Comparison of ENCODE assay signal across 26 cellular contexts in the genomic region with DNA sequence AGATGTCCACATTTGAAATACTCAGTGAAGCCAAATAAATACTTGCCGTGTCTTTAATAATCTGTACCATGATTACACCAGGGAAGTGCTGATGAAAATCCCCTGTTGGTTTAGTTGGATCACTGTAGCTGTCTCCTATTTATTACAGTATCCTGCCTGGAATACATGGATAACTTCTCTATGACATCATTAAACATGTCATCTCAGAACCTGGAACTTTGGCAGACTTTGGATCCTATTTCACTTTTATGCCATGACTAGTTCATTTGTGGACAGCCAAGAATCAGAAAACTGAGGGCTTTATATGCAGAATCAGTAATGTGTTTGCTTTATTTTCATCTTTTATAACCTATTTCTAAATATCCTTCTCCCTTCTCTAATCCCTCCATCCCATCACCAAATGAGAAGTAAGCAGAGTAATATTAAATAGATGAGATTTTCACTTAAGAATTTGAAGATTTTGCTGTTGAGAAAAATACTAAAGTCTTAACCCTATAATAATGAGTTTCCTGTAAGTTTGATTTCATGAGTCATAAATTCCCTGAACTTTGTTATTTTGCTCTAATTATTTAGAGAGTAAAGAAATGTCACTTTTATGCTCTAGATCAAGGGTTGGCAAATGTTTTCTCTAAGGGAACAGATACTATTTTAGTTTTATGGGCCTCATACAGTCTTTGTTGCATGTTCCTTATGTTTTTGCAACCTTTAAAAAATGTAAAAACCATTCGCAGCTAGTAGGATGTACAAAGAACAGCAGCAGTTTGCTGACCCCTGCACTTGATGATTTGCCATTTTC. TPM values are rescaled to one million over a fixed set of nuclear protein-coding genes. Genes with fewer than 3 reads are reported as not detected.
A peak's percentile ranks its signal among the peaks of the same experiment; 100 is the strongest.
DNase-seq lines count a peak whose midpoint lies in the region; ATAC-seq, FAIRE-seq and TF ChIP-seq lines count a peak whose summit lies in the region.
"Had no signal": no experiment of that assay in that cellular context is flagged by ENCODE, and none has a peak within 500 bp of the region (broad histone marks: within the 10 kb centered on the region; RNA-seq: fewer than 3 reads in every experiment).

TXNDC8 (minus strand) TSS at position 137 of the 796 bp plus-strand sequence.

- no peaks in the 10 kb centered on the region for H3K79me1 ChIP-seq in mesenchymal stem cell (replicated peaks; ENCODE audit: low read length, poor library complexity, severe bottlenecking)

- H3K27me3 ChIP-seq in mesenchymal stem cell (ENCODE audit: control insufficient read depth in 1 of 2, insufficient read depth in 1 of 2, low read length in 2 of 2): no peaks in the 10 kb centered on the region
- H3K27me3 ChIP-seq in Karpas-422 (ENCODE audit: low read length): no peaks in the 10 kb centered on the region
- H3K27me3 ChIP-seq: body of pancreas had no signal

- H2BK120ac ChIP-seq in mesenchymal stem cell (ENCODE audit: low read depth, low read length): no peak within 1 kb of the TSS

- H3K27me3 Mint-ChIP-seq in chondrocyte (ENCODE audit: low read depth) (no peaks in the 10 kb centered on the region), Calu3 (ENCODE audit: unreplicated experiment) (no peaks in the 10 kb centered on the region)

- H3K23ac ChIP-seq in mesenchymal stem cell (ENCODE audit: low read length in 2 of 2): no peak within 1 kb of the TSS

- no peaks in the 10 kb centered on the region for H3K9me3 ChIP-seq in mesenchymal stem cell (ENCODE audit: control insufficient read depth, low read length)
- H3K9me3 ChIP-seq in Karpas-422 (ENCODE audit: low read length): no peaks in the 10 kb centered on the region
- H3K9me3 ChIP-seq: body of pancreas, thoracic aorta had no signal

- no peak within 1 kb of the TSS for H3K14ac ChIP-seq in mesenchymal stem cell (ENCODE audit: low read length in 2 of 2)

- H3K27ac ChIP-seq in mesenchymal stem cell (ENCODE audit: low read length, poor library complexity, severe bottlenecking) (no peak within 1 kb of the TSS), Karpas-422 (ENCODE audit: low read length) (no peak within 1 kb of the TSS)
- H3K27ac ChIP-seq: body of pancreas, foreskin keratinocyte, SK-N-MC, thoracic aorta had no signal

- H4K20me1 ChIP-seq in Karpas-422 (ENCODE audit: insufficient read depth, low read depth, low read length): no peaks in the 10 kb centered on the region

- H2BK5ac ChIP-seq in mesenchymal stem cell (ENCODE audit: low read depth, low read length, poor library complexity, severe bottlenecking): no peak within 1 kb of the TSS

- H3K79me2 ChIP-seq in Karpas-422 (ENCODE audit: low read length): no peaks in the 10 kb centered on the region

- H3K36me3 ChIP-seq in mesenchymal stem cell (ENCODE audit: control insufficient read depth in 1 of 2, insufficient read depth in 2 of 2, low read depth in 1 of 2, low read length in 2 of 2): no peaks in the 10 kb centered on the region
- H3K36me3 ChIP-seq in Karpas-422 (ENCODE audit: insufficient read depth, low read length): no peaks in the 10 kb centered on the region
- H3K36me3 ChIP-seq: thoracic aorta had no signal

- intact Hi-C loops in Calu3 (cut with micrococcal nuclease; ENCODE audit: unreplicated experiment): no loop called here

- H2AFZ ChIP-seq in mesenchymal stem cell (ENCODE audit: low read depth, low read length) (no peak within 1 kb of the TSS), Karpas-422 (ENCODE audit: low read length) (no peak within 1 kb of the TSS)

- CTCF ChIA-PET in Calu3 (lab: Charles Lee): no interaction called here

- H3K18ac ChIP-seq in mesenchymal stem cell (ENCODE audit: low read depth in 1 of 2, low read length in 2 of 2): no peak within 1 kb of the TSS

- peaks cover 11% of the 10 kb centered on the region for H3K4me1 Mint-ChIP-seq in chondrocyte (ENCODE audit: low read depth)
- no peaks in the 10 kb centered on the region for H3K4me1 Mint-ChIP-seq in Calu3 (ENCODE audit: low read depth, unreplicated experiment)
- H3K4me1 Mint-ChIP-seq: activated CD4-positive, alpha-beta memory T cell treated with anti-CD3 and anti-CD28 coated beads, Interleukin-2, amount 10 ng/mL, durations not matched to agents 7 days and 5 days had no signal

- no peak within 1 kb of the TSS for H4K8ac ChIP-seq in mesenchymal stem cell (ENCODE audit: low read length)

- H3K36me3 Mint-ChIP-seq in chondrocyte (ENCODE audit: low read depth) (no peaks in the 10 kb centered on the region), Calu3 (ENCODE audit: insufficient read depth, unreplicated experiment) (no peaks in the 10 kb centered on the region)

- no peak within 1 kb of the TSS for H3K4me3 ChIP-seq in mesenchymal stem cell (ENCODE audit: insufficient read depth in 1 of 2, low read depth in 1 of 2, low read length in 2 of 2)
- H3K4me3 ChIP-seq in Karpas-422 (ENCODE audit: low read length): no peak within 1 kb of the TSS
- H3K4me3 ChIP-seq: body of pancreas, lung, SK-N-MC, thoracic aorta had no signal

- H3K4me2 ChIP-seq in mesenchymal stem cell (ENCODE audit: low read length, poor library complexity, severe bottlenecking): no peak within 1 kb of the TSS
- no peak within 1 kb of the TSS for H3K4me2 ChIP-seq in Karpas-422 (ENCODE audit: low read depth, low read length, poor library complexity, severe bottlenecking)

- H2AK5ac ChIP-seq in mesenchymal stem cell (ENCODE audit: low read length, severe bottlenecking): no peak within 1 kb of the TSS

- 96% methylated on average over 1 of the region's 2 CpGs for WGBS in mesenchymal stem cell

- H3K4me1 ChIP-seq in mesenchymal stem cell (ENCODE audit: control insufficient read depth, insufficient read depth, low read depth, low read length) (no peaks in the 10 kb centered on the region), Karpas-422 (ENCODE audit: low read length) (no peaks in the 10 kb centered on the region)
- H3K4me1 ChIP-seq: body of pancreas, foreskin keratinocyte had no signal

- H3K9me3 Mint-ChIP-seq in chondrocyte (ENCODE audit: low read depth) (no peaks in the 10 kb centered on the region), Calu3 (ENCODE audit: low read depth, unreplicated experiment) (no peaks in the 10 kb centered on the region)
- H3K9me3 Mint-ChIP-seq: activated CD4-positive, alpha-beta memory T cell treated with anti-CD3 and anti-CD28 coated beads, Interleukin-2, amount 10 ng/mL, durations not matched to agents 7 days and 5 days had no signal

- ATAC-seq in HG02852 (IDR thresholded peaks at IDR 0.05; ENCODE audit: unreplicated experiment): no peak
- ATAC-seq: body of pancreas, foreskin keratinocyte, right cardiac atrium had no signal

- H3K27ac Mint-ChIP-seq in chondrocyte (ENCODE audit: unreplicated experiment): peak within 1 kb of the TSS; percentile 63
- no peak within 1 kb of the TSS for H3K27ac Mint-ChIP-seq in Calu3 (ENCODE audit: unreplicated experiment)
- H3K27ac Mint-ChIP-seq: activated CD4-positive, alpha-beta memory T cell treated with anti-CD3 and anti-CD28 coated beads, Interleukin-2, amount 10 ng/mL, durations not matched to agents 7 days and 5 days had no signal

- H3K4ac ChIP-seq in mesenchymal stem cell (ENCODE audit: low read depth in 1 of 2, low read length in 2 of 2): no peak within 1 kb of the TSS

- H3K4me3 Mint-ChIP-seq in chondrocyte (ENCODE audit: unreplicated experiment) (no peak within 1 kb of the TSS), Calu3 (ENCODE audit: low read depth, unreplicated experiment) (no peak within 1 kb of the TSS)
- H3K4me3 Mint-ChIP-seq: activated CD4-positive, alpha-beta memory T cell treated with anti-CD3 and anti-CD28 coated beads, Interleukin-2, amount 10 ng/mL, durations not matched to agents 7 days and 5 days had no signal

- no peak for FAIRE-seq in HTR-8/SVneo (lab: Jason Lieb, UNC)
- FAIRE-seq: A204.1, GM12891, keratinocyte had no signal

- no peak within 1 kb of the TSS for H2BK12ac ChIP-seq in mesenchymal stem cell (ENCODE audit: low read length in 2 of 2)

- DNase-seq in AG08395 (ENCODE audit: low spot score): peak; percentile 45
- DNase-seq in HCEC 1CT: peak; percentile 54
- no peak for DNase-seq in chondrocyte (ENCODE audit: low spot score)
- DNase-seq in mesenchymal stem cell: no peak
- no peak for DNase-seq in HTR-8/SVneo (ENCODE audit: insufficient read length, low spot score)
- DNase-seq in Calu3: no peak
- DNase-seq in Karpas-422: no peak
- DNase-seq: activated CD4-positive, alpha-beta memory T cell treated with anti-CD3 and anti-CD28 coated beads, Interleukin-2, amount 10 ng/mL, durations not matched to agents 7 days and 5 days; activated naive CD4-positive, alpha-beta T cell treated with Interleukin-2 at 50 U/mL for 16 hours; body of pancreas; foreskin keratinocyte; H7; hypothalamus; NCI-H1105 treated with DMSO at 0.1 percent for 48 hours; NCI-H524 treated with DMSO at 0.1 percent for 48 hours; occipital lobe; right cardiac atrium; T-helper 9 cell had no signal

- no peaks in the 10 kb centered on the region for H3K9me2 ChIP-seq in Karpas-422 (replicated peaks; ENCODE audit: insufficient read depth, low read length)

- H3K9ac ChIP-seq in mesenchymal stem cell (ENCODE audit: low read length) (peak within 1 kb of the TSS; percentile 73), Karpas-422 (ENCODE audit: low read length) (no peak within 1 kb of the TSS)

- TF ChIP-seq CTCF in chondrocyte (IDR thresholded peaks at IDR 0.05) (no peak), Calu3 (IDR thresholded peaks at IDR 0.05; ENCODE audit: unreplicated experiment) (no peak)

- no TSS peak for BruUV-seq in Calu3 (replicated peaks; lab: Mats Ljungman, UMichigan)

- H2BK15ac ChIP-seq in mesenchymal stem cell (ENCODE audit: low read depth, poor library complexity, severe bottlenecking): peak within 1 kb of the TSS; percentile 48

- H4K91ac ChIP-seq in mesenchymal stem cell (ENCODE audit: low read length): no peak within 1 kb of the TSS

RNA-seq across cellular contexts. Expression of gene TXNDC8, which starts in this region (rescaled TPM):
- total RNA-seq in chondrocyte: not detected in 3 replicates
- not detected for polyA plus RNA-seq in mesenchymal stem cell (2013, experiment 1 of 2)
- not detected for polyA plus RNA-seq in mesenchymal stem cell (2013, experiment 2 of 2)
- total RNA-seq in Calu3 (2022): not detected in 2 replicates
- not detected in 2 replicates for total RNA-seq in Karpas-422 (2014; rRNA removed; shearing (Covaris generic); ENCODE audit: low replicate concordance)
- total RNA-seq: activated CD4-positive, alpha-beta memory T cell treated with anti-CD3 and anti-CD28 coated beads, Interleukin-2, amount 10 ng/mL, durations not matched to agents 7 days and 5 days; body of pancreas; foreskin keratinocyte; H7; lung; occipital lobe; right cardiac atrium; RPMI7951; thoracic aorta had no signal
- polyA plus RNA-seq: foreskin keratinocyte, keratinocyte, lung, right cardiac atrium had no signal

Comparison
In these comparisons a context has a peak if more than half of its experiments do, and no peak if none do; other contexts are left out.
1. DNase-seq: peak in AG08395 (single experiment) and HCEC 1CT (single experiment); none in chondrocyte (single experiment), mesenchymal stem cell (single experiment), HTR-8/SVneo (single experiment), Calu3 (single experiment) and Karpas-422 (single experiment).